2 cellular contexts compared by ENCODE assay signal in genomic region chr13:108495686-108496363, GRCh38.
TF ChIP-seq lines count a peak whose summit lies in the region.

No MANE protein-coding gene starts in this region.

TF ChIP-seq in SK-N-SH, 30 proteins besides CTCF, POLR2A, EP300 and RAD21 (continued from another document):
- TF ChIP-seq SMC3 (IDR thresholded peaks at IDR 0.05; ENCODE audit: low read depth, low read length) (no peak), GATA2 (CRISPR knock-in tag; IDR thresholded peaks at IDR 0.05) (no peak)
- TF ChIP-seq, protein P1, sequence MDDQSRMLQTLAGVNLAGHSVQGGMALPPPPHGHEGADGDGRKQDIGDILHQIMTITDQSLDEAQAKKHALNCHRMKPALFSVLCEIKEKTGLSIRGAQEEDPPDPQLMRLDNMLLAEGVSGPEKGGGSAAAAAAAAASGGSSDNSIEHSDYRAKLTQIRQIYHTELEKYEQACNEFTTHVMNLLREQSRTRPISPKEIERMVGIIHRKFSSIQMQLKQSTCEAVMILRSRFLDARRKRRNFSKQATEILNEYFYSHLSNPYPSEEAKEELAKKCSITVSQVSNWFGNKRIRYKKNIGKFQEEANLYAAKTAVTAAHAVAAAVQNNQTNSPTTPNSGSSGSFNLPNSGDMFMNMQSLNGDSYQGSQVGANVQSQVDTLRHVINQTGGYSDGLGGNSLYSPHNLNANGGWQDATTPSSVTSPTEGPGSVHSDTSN (IDR thresholded peaks at IDR 0.05) = no peak

TF ChIP-seq in SK-N-SH treated with all-trans-retinoic acid at 6 μM for 48 hours, 23 proteins besides CTCF, POLR2A, EP300 and RAD21 (continued from another document):
- TF ChIP-seq CSRNP3 (CRISPR knock-in tag; IDR thresholded peaks at IDR 0.05) (no peak), GLIS3 (CRISPR knock-in tag; IDR thresholded peaks at IDR 0.05) (no peak), ZFP30 (CRISPR knock-in tag; IDR thresholded peaks at IDR 0.05) (no peak), PPARA (CRISPR knock-in tag; IDR thresholded peaks at IDR 0.05; ENCODE audit: borderline replicate concordance) (no peak), CREB5 (CRISPR knock-in tag; IDR thresholded peaks at IDR 0.05; ENCODE audit: low read depth) (no peak), ISL1 (CRISPR knock-in tag; IDR thresholded peaks at IDR 0.05) (no peak)
